Comparison of ENCODE assay signal across 1 cellular context in genomic region chr7:73578342-73579124, GRCh38.
TF ChIP-seq lines count a peak whose summit lies in the region.

TBL2 (minus strand) TSS chr7:73578579; CDS start chr7:73578549, 30 bp downstream.

TF ChIP-seq in WTC11, 78 proteins besides CTCF, POLR2A, EP300 and RAD21 (continued from another document):
- TF ChIP-seq MYBL2 (CRISPR knock-in tag; IDR thresholded peaks at IDR 0.05), result no peak
- TF ChIP-seq SMAD3 (CRISPR knock-in tag; IDR thresholded peaks at IDR 0.05; ENCODE audit: borderline replicate concordance), result no peak
- TF ChIP-seq HMGA2 (CRISPR knock-in tag; IDR thresholded peaks at IDR 0.05), result no peak
- TF ChIP-seq TEAD1 (CRISPR knock-in tag; IDR thresholded peaks at IDR 0.05), result no peak
- peak; percentile 62; the same call in 1 of the 2 replicates for TF ChIP-seq E2F5 (CRISPR knock-in tag; IDR thresholded peaks at IDR 0.05)
- TF ChIP-seq, protein P1, sequence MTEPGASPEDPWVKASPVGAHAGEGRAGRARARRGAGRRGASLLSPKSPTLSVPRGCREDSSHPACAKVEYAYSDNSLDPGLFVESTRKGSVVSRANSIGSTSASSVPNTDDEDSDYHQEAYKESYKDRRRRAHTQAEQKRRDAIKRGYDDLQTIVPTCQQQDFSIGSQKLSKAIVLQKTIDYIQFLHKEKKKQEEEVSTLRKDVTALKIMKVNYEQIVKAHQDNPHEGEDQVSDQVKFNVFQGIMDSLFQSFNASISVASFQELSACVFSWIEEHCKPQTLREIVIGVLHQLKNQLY (CRISPR knock-in tag; IDR thresholded peaks at IDR 0.05), result no peak
- TF ChIP-seq, protein P2, sequence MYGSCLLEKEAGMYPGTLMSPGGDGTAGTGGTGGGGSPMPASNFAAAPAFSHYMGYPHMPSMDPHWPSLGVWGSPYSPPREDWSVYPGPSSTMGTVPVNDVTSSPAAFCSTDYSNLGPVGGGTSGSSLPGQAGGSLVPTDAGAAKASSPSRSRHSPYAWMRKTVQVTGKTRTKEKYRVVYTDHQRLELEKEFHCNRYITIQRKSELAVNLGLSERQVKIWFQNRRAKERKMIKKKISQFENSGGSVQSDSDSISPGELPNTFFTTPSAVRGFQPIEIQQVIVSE (CRISPR knock-in tag; IDR thresholded peaks at IDR 0.05; ENCODE audit: borderline replicate concordance), result no peak
- TF ChIP-seq ZNF219 (CRISPR knock-in tag; IDR thresholded peaks at IDR 0.05; ENCODE audit: borderline replicate concordance), result peak; percentile 36; the same call in 1 of the 2 replicates
- TF ChIP-seq TEAD4 (CRISPR knock-in tag; IDR thresholded peaks at IDR 0.05), result no peak
- no peak for TF ChIP-seq CREM (CRISPR knock-in tag; IDR thresholded peaks at IDR 0.05)
- TF ChIP-seq ZBTB21 (CRISPR knock-in tag; IDR thresholded peaks at IDR 0.05; ENCODE audit: borderline replicate concordance), result no peak
